In the genomic region with DNA sequence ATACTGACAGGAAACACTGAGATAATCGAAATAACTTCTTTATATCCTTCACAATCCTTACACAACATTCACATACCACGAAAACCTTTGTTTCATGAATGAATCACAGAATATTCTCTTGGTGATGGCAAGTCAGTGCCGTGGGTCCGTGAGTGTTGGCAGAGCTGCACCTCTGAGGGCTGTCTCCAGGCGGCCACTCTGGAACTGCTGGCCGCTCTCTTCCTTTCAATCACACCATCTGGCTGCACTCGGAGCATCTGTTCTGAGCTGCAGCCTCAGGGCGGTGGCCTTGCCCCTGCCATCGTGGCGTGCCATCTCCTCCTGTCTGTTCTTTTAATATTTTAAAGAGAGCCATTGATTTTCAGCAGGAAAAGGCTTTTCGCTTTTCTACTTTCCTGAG, we compare ENCODE assay signal across 20 cellular contexts.
DNase-seq lines count a peak whose midpoint lies in the region; ATAC-seq, FAIRE-seq and TF ChIP-seq lines count a peak whose summit lies in the region.
"Had no signal": no experiment of that assay in that cellular context is flagged by ENCODE, and none has a peak within 500 bp of the region (broad histone marks: within the 10 kb centered on the region; RNA-seq: fewer than 3 reads in every experiment).

No MANE protein-coding gene starts in this region.

- H3K36me3 ChIP-seq in K562 (ENCODE audit: control insufficient read depth, insufficient read depth, low read length) (no peaks in the 10 kb centered on the region), trophoblast cell (ENCODE audit: control insufficient read depth in 1 of 2, insufficient read depth in 2 of 2, low read length in 2 of 2) (no peaks in the 10 kb centered on the region)
- H3K36me3 ChIP-seq: ovary had no signal

- H3K79me2 ChIP-seq in K562 (ENCODE audit: control insufficient read depth, insufficient read depth, low read length) (no peaks in the 10 kb centered on the region), trophoblast cell (ENCODE audit: control insufficient read depth, insufficient read depth, low read length, poor library complexity) (peaks cover 2% of the 10 kb centered on the region)

- TF ChIP-seq CTCF in K562 (IDR thresholded peaks at IDR 0.05 in 2 of 3, conservative IDR thresholded peaks at IDR 0.05 in 1 of 3; ENCODE audit: insufficient read depth in 2 of 3, low read depth in 1 of 3, low read length in 3 of 3), result no peak

- WGBS in K562 (ENCODE audit: insufficient coverage, low coverage, missing lambda C conversion rate), result 2% methylated on average over 10 of the region's 11 CpGs
- 100% methylated on average over 1 of the region's 11 CpGs for WGBS in trophoblast cell (ENCODE audit: extremely low coverage, insufficient coverage, insufficient read length)

- H4K91ac ChIP-seq in trophoblast cell (ENCODE audit: low read depth, low read length), result peak overlapping the region; percentile 13

- BruUV-seq in K562 (replicated peaks; lab: Mats Ljungman, UMichigan), result no TSS peak

- TF ChIP-seq POLR2A in K562 (conservative IDR thresholded peaks at IDR 0.05), result no peak

- H3K14ac ChIP-seq in trophoblast cell (ENCODE audit: low read length), result no peak overlapping the region

- peaks cover 0 to 4% of the 10 kb centered on the region in 2 experiments; a peak in 1 of 5 replicates for H3K4me1 ChIP-seq in K562 (replicated peaks in 1 of 2; ENCODE audit: control insufficient read depth in 2 of 2, insufficient read depth in 2 of 2, low read length in 2 of 2)
- H3K4me1 ChIP-seq in trophoblast cell (ENCODE audit: control insufficient read depth in 1 of 2, insufficient read depth in 2 of 2, low read length in 2 of 2), result peaks cover 14 to 24% of the 10 kb centered on the region in 2 experiments

- in situ Hi-C loops in K562 (cut with MboI), result no loop called here

- H3K27me3 ChIP-seq in K562 (ENCODE audit: control insufficient read depth in 2 of 2, insufficient read depth in 2 of 2, low read length in 2 of 2), result peaks cover 44 to 56% of the 10 kb centered on the region in 2 experiments
- H3K27me3 ChIP-seq in trophoblast cell (ENCODE audit: insufficient read depth, low read length), result no peaks in the 10 kb centered on the region
- H3K27me3 ChIP-seq: ovary had no signal

- no peak overlapping the region for H3K9ac ChIP-seq in K562 (ENCODE audit: insufficient read depth in 1 of 2, low read depth in 2 of 2, low read length in 2 of 2)
- no peak overlapping the region for H3K9ac ChIP-seq in trophoblast cell (ENCODE audit: low read length)

- H4K20me1 ChIP-seq in K562 (replicated peaks; ENCODE audit: control insufficient read depth, insufficient read depth, low read length), result peaks cover 3% of the 10 kb centered on the region; the same call in 1 of the 2 replicates

- no peak for TF ChIP-seq RAD21 in K562 (CRISPR knock-in tag; conservative IDR thresholded peaks at IDR 0.05 in 1 of 2, IDR thresholded peaks at IDR 0.05 in 1 of 2)

- H3K4me2 ChIP-seq in K562 (ENCODE audit: insufficient read depth, low read length), result no peak overlapping the region
- no peak overlapping the region for H3K4me2 ChIP-seq in trophoblast cell (ENCODE audit: low read length)

- H2AFZ ChIP-seq in K562 (ENCODE audit: low read depth, low read length) (no peak overlapping the region), trophoblast cell (ENCODE audit: insufficient read depth, low read length, poor library complexity) (no peak overlapping the region)

- H3K27ac ChIP-seq in K562 (ENCODE audit: extremely low read depth, low read depth, low read length) (no peak overlapping the region), trophoblast cell (ENCODE audit: low read depth, low read length) (no peak overlapping the region)
- H3K27ac ChIP-seq: ovary had no signal

- no peak overlapping the region for H2AK5ac ChIP-seq in trophoblast cell (ENCODE audit: low read length)

- DNase-seq in ELF-1 (ENCODE audit: low read depth, low spot score), result peak; percentile 44
- DNase-seq in NCI-H524 (lab: John Stamatoyannopoulos, UW), result peak; percentile 87 to 97
- no peak for DNase-seq in K562 (ENCODE audit: extremely low read depth in 1 of 4, low spot score in 3 of 4)
- no peak for DNase-seq in trophoblast cell
- no peak for DNase-seq in kidney glomerular epithelial cell (lab: John Stamatoyannopoulos, UW)
- DNase-seq in amniotic stem cell (lab: John Stamatoyannopoulos, UW), result no peak
- no peak for DNase-seq in putamen (ENCODE audit: low spot score)
- DNase-seq: activated naive CD4-positive, alpha-beta T cell treated with anti-CD3 and anti-CD28 coated beads, Interleukin-2, amount 10 ng/mL, durations not matched to agents 7 days and 5 days; GF-D8; mammary epithelial cell; MV-4-11; NCI-H2081; NCI-H526 treated with DMSO at 0.1 percent for 48 hours; ovary; stimulated activated CD4-positive, alpha-beta T cell treated with anti-CD3 and anti-CD28 coated beads, Interleukin-4, amount 100 ng/mL, for 24 hours; T-cell had no signal

- no peaks in the 10 kb centered on the region for H3K9me1 ChIP-seq in K562 (ENCODE audit: control insufficient read depth, insufficient read depth, low read length)

- H2BK120ac ChIP-seq in trophoblast cell (ENCODE audit: insufficient read depth, low read length, poor library complexity), result peak overlapping the region; percentile 15

- no peak for TF ChIP-seq EP300 in K562 (IDR thresholded peaks at IDR 0.05; ENCODE audit: low read length)

- H3K4me3 ChIP-seq in K562 (no peak overlapping the region), trophoblast cell (ENCODE audit: low read depth, low read length) (no peak overlapping the region)
- H3K4me3 ChIP-seq: GM12878, ovary had no signal

- no peak overlapping the region for H4K12ac ChIP-seq in trophoblast cell (ENCODE audit: low read depth, low read length)

- H3K4ac ChIP-seq in trophoblast cell (ENCODE audit: low read depth, low read length), result peak overlapping the region; percentile 9

- H3K18ac ChIP-seq in trophoblast cell (ENCODE audit: low read length), result no peak overlapping the region

- H4K8ac ChIP-seq in trophoblast cell (ENCODE audit: low read depth, low read length), result no peak overlapping the region

- intact Hi-C loops in K562 (cut with micrococcal nuclease), result no loop called here

- POLR2A ChIA-PET in K562 (lab: Yijun Ruan, JAX), result no interaction called here

- FAIRE-seq in K562 (lab: Jason Lieb, UNC), result peak; percentile 15
- FAIRE-seq: GM12878 had no signal

- H2BK12ac ChIP-seq in trophoblast cell (ENCODE audit: low read length), result no peak overlapping the region

- ATAC-seq in K562, result peak; percentile 65; the same call in 2 of the 3 replicates
- ATAC-seq in GM19395 (IDR thresholded peaks at IDR 0.05; ENCODE audit: unreplicated experiment), result no peak
- ATAC-seq: GM12878, HCT116, Panc1, T-cell had no signal

- peaks cover 8% of the 10 kb centered on the region for H3K79me1 ChIP-seq in trophoblast cell (ENCODE audit: low read length)

- CTCF ChIA-PET in K562 (lab: Yijun Ruan, JAX; ENCODE audit: low intra/inter-chr PET ratio), result no interaction called here

- no peak overlapping the region for H2BK5ac ChIP-seq in trophoblast cell (ENCODE audit: low read depth, low read length, poor library complexity)

- H3K9me3 ChIP-seq in K562 (replicated peaks; ENCODE audit: control insufficient read depth, insufficient read depth, low read depth, low read length) (no peaks in the 10 kb centered on the region), trophoblast cell (ENCODE audit: insufficient read depth, low read depth, low read length) (peaks cover 3% of the 10 kb centered on the region)
- H3K9me3 ChIP-seq: ovary had no signal

- H3K23ac ChIP-seq in trophoblast cell (ENCODE audit: low read length), result no peak overlapping the region

TF ChIP-seq in K562, 482 proteins besides CTCF, POLR2A, EP300 and RAD21 (continues in another document):
- TF ChIP-seq RHOXF2B (CRISPR knock-in tag; conservative IDR thresholded peaks at IDR 0.05) (no peak), C11orf30 (IDR thresholded peaks at IDR 0.05; ENCODE audit: low read depth) (no peak), BCOR (IDR thresholded peaks at IDR 0.05) (no peak), MEF2A (IDR thresholded peaks at IDR 0.05; ENCODE audit: control insufficient read depth, low read depth, low read length) (no peak), CBX8 (IDR thresholded peaks at IDR 0.05; ENCODE audit: borderline replicate concordance, extremely low read depth, low read depth, low read length, poor library complexity, severe bottlenecking) (no peak), HNRNPLL (IDR thresholded peaks at IDR 0.05; ENCODE audit: low read depth, low read length, poor library complexity, severe bottlenecking) (no peak), RBBP5 (IDR thresholded peaks at IDR 0.05; ENCODE audit: borderline replicate concordance, insufficient read depth, low read length, poor library complexity, severe bottlenecking) (no peak), RBFOX2 (IDR thresholded peaks at IDR 0.05; ENCODE audit: low read depth, low read length) (no peak)
- TF ChIP-seq, protein P1, sequence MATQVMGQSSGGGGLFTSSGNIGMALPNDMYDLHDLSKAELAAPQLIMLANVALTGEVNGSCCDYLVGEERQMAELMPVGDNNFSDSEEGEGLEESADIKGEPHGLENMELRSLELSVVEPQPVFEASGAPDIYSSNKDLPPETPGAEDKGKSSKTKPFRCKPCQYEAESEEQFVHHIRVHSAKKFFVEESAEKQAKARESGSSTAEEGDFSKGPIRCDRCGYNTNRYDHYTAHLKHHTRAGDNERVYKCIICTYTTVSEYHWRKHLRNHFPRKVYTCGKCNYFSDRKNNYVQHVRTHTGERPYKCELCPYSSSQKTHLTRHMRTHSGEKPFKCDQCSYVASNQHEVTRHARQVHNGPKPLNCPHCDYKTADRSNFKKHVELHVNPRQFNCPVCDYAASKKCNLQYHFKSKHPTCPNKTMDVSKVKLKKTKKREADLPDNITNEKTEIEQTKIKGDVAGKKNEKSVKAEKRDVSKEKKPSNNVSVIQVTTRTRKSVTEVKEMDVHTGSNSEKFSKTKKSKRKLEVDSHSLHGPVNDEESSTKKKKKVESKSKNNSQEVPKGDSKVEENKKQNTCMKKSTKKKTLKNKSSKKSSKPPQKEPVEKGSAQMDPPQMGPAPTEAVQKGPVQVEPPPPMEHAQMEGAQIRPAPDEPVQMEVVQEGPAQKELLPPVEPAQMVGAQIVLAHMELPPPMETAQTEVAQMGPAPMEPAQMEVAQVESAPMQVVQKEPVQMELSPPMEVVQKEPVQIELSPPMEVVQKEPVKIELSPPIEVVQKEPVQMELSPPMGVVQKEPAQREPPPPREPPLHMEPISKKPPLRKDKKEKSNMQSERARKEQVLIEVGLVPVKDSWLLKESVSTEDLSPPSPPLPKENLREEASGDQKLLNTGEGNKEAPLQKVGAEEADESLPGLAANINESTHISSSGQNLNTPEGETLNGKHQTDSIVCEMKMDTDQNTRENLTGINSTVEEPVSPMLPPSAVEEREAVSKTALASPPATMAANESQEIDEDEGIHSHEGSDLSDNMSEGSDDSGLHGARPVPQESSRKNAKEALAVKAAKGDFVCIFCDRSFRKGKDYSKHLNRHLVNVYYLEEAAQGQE (CRISPR knock-in tag; IDR thresholded peaks at IDR 0.05; ENCODE audit: low read depth), result no peak

Comparison
In these comparisons a context has a peak if more than half of its experiments do, and no peak if none do; other contexts are left out.
1. DNase-seq: peak in ELF-1 (single experiment) and NCI-H524 (2 of 2); none in K562 (0 of 4), trophoblast cell (0 of 2), kidney glomerular epithelial cell (single experiment), amniotic stem cell (single experiment) and putamen (single experiment).